9 cellular contexts compared by ENCODE assay signal in genomic region chr5:56094579-56095361, GRCh38.
DNase-seq lines count a peak whose midpoint lies in the region; ATAC-seq lines count a peak whose summit lies in the region.
"Had no signal": no experiment of that assay in that cellular context is flagged by ENCODE, and none has a peak within 500 bp of the region (broad histone marks: within the 10 kb centered on the region; RNA-seq: fewer than 3 reads in every experiment).

No MANE protein-coding gene starts in this region.

- H3K9me3 Mint-ChIP-seq in activated T-helper 17 cell treated with anti-CD3 and anti-CD28 coated beads, Interleukin-2, amount 50 U/mL, for 72 hours: no peaks in the 10 kb centered on the region

- peak overlapping the region; percentile 29 for H3K4me3 Mint-ChIP-seq in activated T-helper 17 cell treated with anti-CD3 and anti-CD28 coated beads, Interleukin-2, amount 50 U/mL, for 72 hours

- H2BK5ac ChIP-seq in trophoblast cell (ENCODE audit: low read depth, low read length, poor library complexity): no peak overlapping the region

- no peaks in the 10 kb centered on the region for H3K36me3 Mint-ChIP-seq in activated T-helper 17 cell treated with anti-CD3 and anti-CD28 coated beads, Interleukin-2, amount 50 U/mL, for 72 hours (ENCODE audit: low read depth)

- ATAC-seq in GM19438 (IDR thresholded peaks at IDR 0.05; ENCODE audit: low read depth, unreplicated experiment) (peak; percentile 19), HG03457 (IDR thresholded peaks at IDR 0.05; ENCODE audit: unreplicated experiment) (peak; percentile 14), aorta (ENCODE audit: low FRiP score) (no peak)
- peak; percentile 97 for ATAC-seq in activated T-helper 17 cell treated with anti-CD3 and anti-CD28 coated beads, Interleukin-2, amount 50 U/mL, for 72 hours (replicated peaks)

- no peak overlapping the region for H4K91ac ChIP-seq in trophoblast cell (ENCODE audit: low read depth, low read length)

- H3K4me2 ChIP-seq in trophoblast cell (ENCODE audit: low read length): no peak overlapping the region

- peaks cover 31% of the 10 kb centered on the region for H3K4me1 Mint-ChIP-seq in activated T-helper 17 cell treated with anti-CD3 and anti-CD28 coated beads, Interleukin-2, amount 50 U/mL, for 72 hours

- H3K4ac ChIP-seq in trophoblast cell (ENCODE audit: low read depth, low read length): no peak overlapping the region

- H3K18ac ChIP-seq in trophoblast cell (ENCODE audit: low read length): no peak overlapping the region

- H3K27ac ChIP-seq in aorta (ENCODE audit: low read depth in 1 of 2, low read length in 2 of 2): no peak overlapping the region
- H3K27ac ChIP-seq in trophoblast cell (ENCODE audit: low read depth, low read length): no peak overlapping the region
- H3K27ac ChIP-seq: right atrium auricular region had no signal

- no peak overlapping the region for H3K4me3 ChIP-seq in aorta (ENCODE audit: low read length in 2 of 2)
- H3K4me3 ChIP-seq in trophoblast cell (ENCODE audit: low read depth, low read length): no peak overlapping the region
- H3K4me3 ChIP-seq: right atrium auricular region had no signal

- H2AK5ac ChIP-seq in trophoblast cell (ENCODE audit: low read length): no peak overlapping the region

- no peak overlapping the region for H3K14ac ChIP-seq in trophoblast cell (ENCODE audit: low read length)

- H3K4me1 ChIP-seq in aorta (ENCODE audit: control insufficient read depth in 1 of 2, insufficient read depth in 2 of 2, low read length in 2 of 2) (no peaks in the 10 kb centered on the region), trophoblast cell (ENCODE audit: control insufficient read depth in 1 of 2, insufficient read depth in 2 of 2, low read length in 2 of 2) (no peaks in the 10 kb centered on the region)

- peak; percentile 25 for DNase-seq in stimulated activated CD8-positive, alpha-beta memory T cell treated with anti-CD3 and anti-CD28 coated beads, Interleukin-4, amount 100 ng/mL, for 24 hours (ENCODE audit: low read depth)
- DNase-seq in aorta: no peak
- DNase-seq in NCI-H1436 treated with DMSO at 0.1 percent for 48 hours (lab: John Stamatoyannopoulos, UW): no peak
- DNase-seq in trophoblast cell: no peak
- no peak for DNase-seq in NCI-H1694 (lab: John Stamatoyannopoulos, UW)

- H3K27me3 ChIP-seq in aorta (ENCODE audit: control insufficient read depth in 1 of 2, insufficient read depth in 2 of 2, low read length in 1 of 2): no peaks in the 10 kb centered on the region
- no peaks in the 10 kb centered on the region for H3K27me3 ChIP-seq in trophoblast cell (ENCODE audit: insufficient read depth, low read length)
- H3K27me3 ChIP-seq: right atrium auricular region had no signal

- no peaks in the 10 kb centered on the region for H3K36me3 ChIP-seq in aorta (ENCODE audit: control insufficient read depth in 1 of 2, insufficient read depth in 2 of 2, low read length in 1 of 2)
- H3K36me3 ChIP-seq in trophoblast cell (ENCODE audit: control insufficient read depth in 1 of 2, insufficient read depth in 2 of 2, low read length in 2 of 2): no peaks in the 10 kb centered on the region
- H3K36me3 ChIP-seq: right atrium auricular region had no signal

- H4K12ac ChIP-seq in trophoblast cell (ENCODE audit: low read depth, low read length): no peak overlapping the region

- H3K27ac Mint-ChIP-seq in activated T-helper 17 cell treated with anti-CD3 and anti-CD28 coated beads, Interleukin-2, amount 50 U/mL, for 72 hours: peak overlapping the region; percentile 42

- no peak overlapping the region for H4K8ac ChIP-seq in trophoblast cell (ENCODE audit: low read depth, low read length)

- no peak overlapping the region for H2BK120ac ChIP-seq in trophoblast cell (ENCODE audit: insufficient read depth, low read length, poor library complexity)

- H2AFZ ChIP-seq in trophoblast cell (ENCODE audit: insufficient read depth, low read length, poor library complexity): no peak overlapping the region

- H3K79me1 ChIP-seq in trophoblast cell (ENCODE audit: low read length): no peaks in the 10 kb centered on the region

- H3K9me3 ChIP-seq in aorta (ENCODE audit: control insufficient read depth, low read length) (no peaks in the 10 kb centered on the region), trophoblast cell (ENCODE audit: insufficient read depth, low read depth, low read length) (no peaks in the 10 kb centered on the region)
- H3K9me3 ChIP-seq: right atrium auricular region had no signal

- H3K79me2 ChIP-seq in trophoblast cell (ENCODE audit: control insufficient read depth, insufficient read depth, low read length, poor library complexity): no peaks in the 10 kb centered on the region

- H2BK12ac ChIP-seq in trophoblast cell (ENCODE audit: low read length): no peak overlapping the region

- intact Hi-C loops in aorta (cut with DNase I): no loop called here

- no peak overlapping the region for H3K9ac ChIP-seq in trophoblast cell (ENCODE audit: low read length)

- H3K27me3 Mint-ChIP-seq in activated T-helper 17 cell treated with anti-CD3 and anti-CD28 coated beads, Interleukin-2, amount 50 U/mL, for 72 hours: no peaks in the 10 kb centered on the region

- no peak overlapping the region for H3K23ac ChIP-seq in trophoblast cell (ENCODE audit: low read length)

- 97% methylated on average over 10 of the region's 10 CpGs for WGBS in aorta, 2 donors
- WGBS in trophoblast cell (ENCODE audit: extremely low coverage, insufficient coverage, insufficient read length): no CpG with 5 or more reads among the region's 10 CpGs
